26 cellular contexts compared by ENCODE assay signal in genomic region chr15:58134886-58135285, GRCh38.
"Had no signal": no experiment of that assay in that cellular context is flagged by ENCODE, and none has a peak within 500 bp of the region (broad histone marks: within the 10 kb centered on the region; RNA-seq: fewer than 3 reads in every experiment).

No MANE protein-coding gene starts in this region.

- H3K36me3 ChIP-seq: stomach, suprapubic skin, thoracic aorta, thyroid gland, tibial artery, tibial nerve, transverse colon, upper lobe of left lung, upper lobe of right lung, uterus, vagina had no signal

- ATAC-seq: stimulated activated effector memory CD8-positive, alpha-beta T cell treated with anti-CD3 and anti-CD28 coated beads, Interleukin-12 subunit alpha, Interleukin-12 subunit beta, amount 100 ng/mL, for 72 hours; stimulated activated memory B cell treated with anti-CD40 and anti-IgM and Interleukin-4, amounts not matched to agents 10 μg/mL and 1 μg/mL and 100 μg/mL, for 72 hours; stimulated activated naive B cell treated with anti-CD40 and anti-IgM and Interleukin-4, amounts not matched to agents 10 μg/mL and 1 μg/mL and 100 μg/mL, for 72 hours; stimulated activated naive CD8-positive, alpha-beta T cell treated with anti-CD3 and anti-CD28 coated beads, Interleukin-15, amount 100 ng/mL, for 72 hours; stimulated activated naive CD8-positive, alpha-beta T cell treated with anti-CD3 and anti-CD28 coated beads, Interleukin-15, Interleukin-2, amounts not matched to agents 100 U/mL and 50 U/mL, for 24 hours; upper lobe of right lung had no signal

- H3K4me1 ChIP-seq: stomach, testis, transverse colon, upper lobe of left lung, uterus, vagina had no signal

- DNase-seq: stimulated activated CD4-positive, alpha-beta T cell treated with anti-CD3 and anti-CD28 coated beads, Interleukin-2, amount 100 ng/mL, for 48 hours; stimulated activated CD4-positive, alpha-beta T cell treated with anti-CD3 and anti-CD28 coated beads, Interleukin-4, amount 100 ng/mL, for 1 hour; stimulated activated CD4-positive, alpha-beta T cell treated with anti-CD3 and anti-CD28 coated beads, Interleukin-4, amount 100 ng/mL, for 24 hours; stimulated activated CD4-positive, alpha-beta T cell treated with anti-CD3 and anti-CD28 coated beads, Interleukin-4, amount 100 ng/mL, for 4 hours; stimulated activated CD8-positive, alpha-beta memory T cell treated with anti-CD3 and anti-CD28 coated beads, Interleukin-4, amount 100 ng/mL, for 48 hours; stimulated activated naive B cell treated with anti-CD40 and anti-IgM and Interleukin-4, amounts not matched to agents 10 μg/mL and 1 μg/mL and 100 μg/mL, for 72 hours; stimulated activated naive CD4-positive, alpha-beta T cell; stimulated activated naive CD4-positive, alpha-beta T cell treated with Interleukin-2 at 50 U/mL for 16 hours; stimulated activated naive CD8-positive, alpha-beta T cell treated with anti-CD3 and anti-CD28 coated beads, Interleukin-15, amount 100 ng/mL, for 72 hours; stimulated activated naive CD8-positive, alpha-beta T cell treated with anti-CD3 and anti-CD28 coated beads, Interleukin-15, Interleukin-2, amounts not matched to agents 100 U/mL and 50 U/mL, for 24 hours; stomach; substantia nigra; testis; thyroid gland; tibial artery; transverse colon; upper lobe of left lung; upper lobe of right lung; uterus had no signal

- H3K27me3 ChIP-seq: suprapubic skin, testis, thyroid gland, tibial artery, tibial nerve, transverse colon, upper lobe of left lung, upper lobe of right lung, uterus, vagina had no signal

- H3K4me3 ChIP-seq: stomach, suprapubic skin, testis, thoracic aorta, thyroid gland, tibial artery, tibial nerve, transverse colon, upper lobe of left lung, upper lobe of right lung, uterus, vagina had no signal

- FAIRE-seq: urothelium cell line had no signal

- H3K9me3 ChIP-seq: stomach, suprapubic skin, testis, thoracic aorta, thyroid gland, tibial artery, tibial nerve, transverse colon, upper lobe of left lung, upper lobe of right lung, uterus, vagina had no signal

- H3K27ac ChIP-seq: stomach, suprapubic skin, testis, thoracic aorta, thyroid gland, tibial artery, tibial nerve, transverse colon, upper lobe of left lung, upper lobe of right lung, uterus, vagina had no signal
